15 cellular contexts compared by ENCODE assay signal in the genomic region with DNA sequence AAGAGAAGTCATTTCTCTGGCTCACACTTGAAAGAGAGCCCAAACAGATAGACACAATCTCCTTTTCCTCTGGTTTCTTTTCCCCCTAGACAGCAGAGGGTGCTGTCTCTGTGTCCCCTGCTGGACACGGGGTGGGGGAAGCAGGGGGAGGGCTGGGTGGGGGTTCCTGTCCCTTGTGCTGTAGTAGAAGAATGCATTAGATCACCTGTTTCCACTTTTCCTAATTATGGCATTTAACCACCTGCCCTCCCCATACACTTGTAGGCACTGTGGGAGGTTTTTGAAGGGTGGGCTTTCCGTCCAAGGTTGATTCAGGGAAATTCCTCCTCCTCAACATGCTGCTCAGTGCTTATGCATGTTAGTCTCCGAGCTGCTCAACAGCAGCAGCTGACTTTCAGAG.
DNase-seq lines count a peak whose midpoint lies in the region; ATAC-seq and TF ChIP-seq lines count a peak whose summit lies in the region.
"Had no signal": no experiment of that assay in that cellular context is flagged by ENCODE, and none has a peak within 500 bp of the region (broad histone marks: within the 10 kb centered on the region; RNA-seq: fewer than 3 reads in every experiment).

No MANE protein-coding gene starts in this region.

- H3K4me1 ChIP-seq in foreskin keratinocyte (no peaks in the 10 kb centered on the region), mesendoderm (ENCODE audit: control insufficient read depth, low read depth, low read length) (no peaks in the 10 kb centered on the region), smooth muscle cell (ENCODE audit: low read depth) (no peaks in the 10 kb centered on the region)
- H3K4me1 ChIP-seq: BLaER1, prostate gland had no signal

- H3K18ac ChIP-seq in mesendoderm (ENCODE audit: low read length), result no peak overlapping the region

- no peaks in the 10 kb centered on the region for H3K36me3 ChIP-seq in H7 (replicated peaks; ENCODE audit: control insufficient read depth, insufficient read depth, low read length)
- no peaks in the 10 kb centered on the region for H3K36me3 ChIP-seq in mesendoderm (ENCODE audit: control insufficient read depth, insufficient read depth, low read length)
- H3K36me3 ChIP-seq in smooth muscle cell (ENCODE audit: low read depth), result peaks cover 5% of the 10 kb centered on the region
- H3K36me3 ChIP-seq: prostate gland had no signal

- no peaks in the 10 kb centered on the region for H3K27me3 ChIP-seq in H7 (ENCODE audit: control insufficient read depth, insufficient read depth, low read length)
- no peaks in the 10 kb centered on the region for H3K27me3 ChIP-seq in foreskin keratinocyte
- H3K27me3 ChIP-seq in mesendoderm (ENCODE audit: insufficient read depth, low read length, poor library complexity), result no peaks in the 10 kb centered on the region
- H3K27me3 ChIP-seq in smooth muscle cell (ENCODE audit: low read depth), result no peaks in the 10 kb centered on the region
- H3K27me3 ChIP-seq: BLaER1, tibial nerve had no signal

- no peak overlapping the region for H2AK5ac ChIP-seq in mesendoderm (ENCODE audit: low read length)

- H3F3A ChIP-seq in smooth muscle cell (ENCODE audit: low read depth), result peaks cover 4% of the 10 kb centered on the region

- no peak overlapping the region for H2BK120ac ChIP-seq in mesendoderm (ENCODE audit: low read depth, low read length)

- no peak overlapping the region for H4K8ac ChIP-seq in mesendoderm (ENCODE audit: low read depth, low read length)

- TF ChIP-seq CTCF in foreskin keratinocyte (conservative IDR thresholded peaks at IDR 0.05) (peak; percentile 29), smooth muscle cell (IDR thresholded peaks at IDR 0.05; ENCODE audit: borderline replicate concordance, insufficient read depth, poor library complexity, severe bottlenecking) (no peak)

- H3K4me3 ChIP-seq in H7 (ENCODE audit: insufficient read depth, low read depth, low read length) (no peak overlapping the region), mesendoderm (ENCODE audit: low read length) (no peak overlapping the region), smooth muscle cell (no peak overlapping the region)
- H3K4me3 ChIP-seq: BLaER1, prostate gland, tibial nerve had no signal

- H2BK5ac ChIP-seq in mesendoderm (ENCODE audit: low read length), result no peak overlapping the region

- H2BK15ac ChIP-seq in mesendoderm (replicated peaks; ENCODE audit: low read depth), result no peak overlapping the region

- H3K27ac ChIP-seq in foreskin keratinocyte (no peak overlapping the region), mesendoderm (ENCODE audit: low read depth, low read length) (no peak overlapping the region), smooth muscle cell (ENCODE audit: low read depth) (no peak overlapping the region)
- H3K27ac ChIP-seq: BLaER1, prostate gland, RWPE1 had no signal

- no CpG with 5 or more reads among the region's 3 CpGs for WGBS in mesendoderm (ENCODE audit: extremely low coverage, insufficient coverage, low lambda C conversion rate)
- WGBS in smooth muscle cell (ENCODE audit: low lambda C conversion rate), result 66% methylated on average over 3 of the region's 3 CpGs

- H3K56ac ChIP-seq in mesendoderm (ENCODE audit: low read length), result no peak overlapping the region

- H3K4ac ChIP-seq in mesendoderm (ENCODE audit: low read depth, low read length), result no peak overlapping the region

- H3K23ac ChIP-seq in mesendoderm (ENCODE audit: low read length), result no peak overlapping the region

- no peaks in the 10 kb centered on the region for H3K9me3 ChIP-seq in smooth muscle cell (replicated peaks; ENCODE audit: low read depth)
- H3K9me3 ChIP-seq: BLaER1, prostate gland had no signal

- H3K9ac ChIP-seq in mesendoderm (ENCODE audit: low read length) (no peak overlapping the region), smooth muscle cell (ENCODE audit: low read depth) (no peak overlapping the region)
- H3K9ac ChIP-seq: BLaER1 had no signal

- ATAC-seq in SK-N-SH treated with all-trans-retinoic acid at 6 μM for 48 hours (peak; percentile 42; the same call in 2 of the 3 replicates), foreskin keratinocyte (no peak)

- no peak overlapping the region for H2AFZ ChIP-seq in smooth muscle cell (ENCODE audit: low read depth)

- H3K79me1 ChIP-seq in mesendoderm (ENCODE audit: low read length), result no peaks in the 10 kb centered on the region

- H4K20me1 ChIP-seq in smooth muscle cell (ENCODE audit: low read depth), result no peaks in the 10 kb centered on the region

- peak; percentile 74 for DNase-seq in H7
- DNase-seq in foreskin keratinocyte, result no peak
- DNase-seq in mesendoderm, result peak; percentile 60
- no peak for DNase-seq in amniotic stem cell (lab: John Stamatoyannopoulos, UW)
- no peak for DNase-seq in NCI-H1436 treated with DMSO at 0.1 percent for 48 hours (lab: John Stamatoyannopoulos, UW)
- no peak for DNase-seq in NOMO-1 treated with dmso at 0.1 percent for 144 hours (lab: John Stamatoyannopoulos, UW; ENCODE audit: unreplicated experiment)
- DNase-seq in smooth muscle cell (lab: John Stamatoyannopoulos, UW; ENCODE audit: unreplicated experiment), result no peak
- DNase-seq: activated CD4-positive, alpha-beta memory T cell treated with anti-CD3 and anti-CD28 coated beads for 36 hours; NCI-H1092 treated with DMSO at 0.1 percent for 48 hours; stimulated activated CD4-positive, alpha-beta T cell treated with anti-CD3 and anti-CD28 coated beads, Interleukin-2, amount 100 ng/mL, for 24 hours had no signal

- H3K79me2 ChIP-seq in mesendoderm (ENCODE audit: control insufficient read depth, insufficient read depth, low read length) (no peaks in the 10 kb centered on the region), smooth muscle cell (ENCODE audit: low read depth) (no peaks in the 10 kb centered on the region)

- H3K4me2 ChIP-seq in mesendoderm (ENCODE audit: low read length) (no peak overlapping the region), smooth muscle cell (no peak overlapping the region)
- H3K4me2 ChIP-seq: BLaER1 had no signal

- H4K5ac ChIP-seq in mesendoderm (ENCODE audit: low read length), result no peak overlapping the region

TF ChIP-seq in SK-N-SH treated with all-trans-retinoic acid at 6 μM for 48 hours, 23 proteins besides CTCF, POLR2A, EP300 and RAD21 (continues in another document):
- TF ChIP-seq PPARA (CRISPR knock-in tag; IDR thresholded peaks at IDR 0.05; ENCODE audit: borderline replicate concordance) (no peak), SNAI2 (CRISPR knock-in tag; IDR thresholded peaks at IDR 0.05) (no peak), CREB5 (CRISPR knock-in tag; IDR thresholded peaks at IDR 0.05; ENCODE audit: low read depth) (no peak), ZNF565 (CRISPR knock-in tag; conservative IDR thresholded peaks at IDR 0.05; ENCODE audit: low read depth) (no peak), GLIS3 (CRISPR knock-in tag; IDR thresholded peaks at IDR 0.05) (no peak), BACH2 (CRISPR knock-in tag; IDR thresholded peaks at IDR 0.05; ENCODE audit: borderline replicate concordance) (no peak), OSR1 (CRISPR knock-in tag; IDR thresholded peaks at IDR 0.05) (no peak), ZNF8 (CRISPR knock-in tag; IDR thresholded peaks at IDR 0.05) (no peak), TSHZ2 (CRISPR knock-in tag; IDR thresholded peaks at IDR 0.05) (no peak)
- TF ChIP-seq, protein P1, sequence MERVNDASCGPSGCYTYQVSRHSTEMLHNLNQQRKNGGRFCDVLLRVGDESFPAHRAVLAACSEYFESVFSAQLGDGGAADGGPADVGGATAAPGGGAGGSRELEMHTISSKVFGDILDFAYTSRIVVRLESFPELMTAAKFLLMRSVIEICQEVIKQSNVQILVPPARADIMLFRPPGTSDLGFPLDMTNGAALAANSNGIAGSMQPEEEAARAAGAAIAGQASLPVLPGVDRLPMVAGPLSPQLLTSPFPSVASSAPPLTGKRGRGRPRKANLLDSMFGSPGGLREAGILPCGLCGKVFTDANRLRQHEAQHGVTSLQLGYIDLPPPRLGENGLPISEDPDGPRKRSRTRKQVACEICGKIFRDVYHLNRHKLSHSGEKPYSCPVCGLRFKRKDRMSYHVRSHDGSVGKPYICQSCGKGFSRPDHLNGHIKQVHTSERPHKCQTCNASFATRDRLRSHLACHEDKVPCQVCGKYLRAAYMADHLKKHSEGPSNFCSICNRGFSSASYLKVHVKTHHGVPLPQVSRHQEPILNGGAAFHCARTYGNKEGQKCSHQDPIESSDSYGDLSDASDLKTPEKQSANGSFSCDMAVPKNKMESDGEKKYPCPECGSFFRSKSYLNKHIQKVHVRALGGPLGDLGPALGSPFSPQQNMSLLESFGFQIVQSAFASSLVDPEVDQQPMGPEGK (CRISPR knock-in tag; IDR thresholded peaks at IDR 0.05; ENCODE audit: borderline replicate concordance), result no peak

Comparison
In these comparisons a context has a peak if more than half of its experiments do, and no peak if none do; other contexts are left out.
1. DNase-seq: peak in H7 (single experiment) and mesendoderm (single experiment); none in foreskin keratinocyte (0 of 2), amniotic stem cell (single experiment), NCI-H1436 treated with DMSO at 0.1 percent for 48 hours (single experiment), NOMO-1 treated with dmso at 0.1 percent for 144 hours (single experiment) and smooth muscle cell (single experiment).